ENCODE assay signal across 8 cellular contexts in genomic region chr11:129750343-129751292, GRCh38.
DNase-seq lines count a peak whose midpoint lies in the region; ATAC-seq and TF ChIP-seq lines count a peak whose summit lies in the region.

No MANE protein-coding gene starts in this region.

- no peak for TF ChIP-seq EP300 in SK-N-SH (IDR thresholded peaks at IDR 0.05; ENCODE audit: borderline replicate concordance in 1 of 2, low read depth in 1 of 2, low read length in 1 of 2)
- TF ChIP-seq EP300 in upper lobe of left lung (IDR thresholded peaks at IDR 0.05): no peak

- H3F3A ChIP-seq in GM23248 (ENCODE audit: insufficient read depth): no peaks in the 10 kb centered on the region
- no peaks in the 10 kb centered on the region for H3F3A ChIP-seq in SK-N-SH (replicated peaks; ENCODE audit: insufficient read depth)

- H3K4me1 ChIP-seq in ES-I3 (ENCODE audit: insufficient read depth, low read length): no peaks in the 10 kb centered on the region
- H3K4me1 ChIP-seq in GM23248 (ENCODE audit: insufficient read depth): no peaks in the 10 kb centered on the region
- H3K4me1 ChIP-seq in SK-N-SH (ENCODE audit: control insufficient read depth in 1 of 2, insufficient read depth in 2 of 2, low read depth in 1 of 2, low read length in 1 of 2): peaks cover 0 to 3% of the 10 kb centered on the region in 2 experiments; a peak in 1 of 4 replicates
- peaks cover 6 to 12% of the 10 kb centered on the region in 2 experiments for H3K4me1 ChIP-seq in trophoblast cell (ENCODE audit: control insufficient read depth in 1 of 2, insufficient read depth in 2 of 2, low read length in 2 of 2)
- peaks cover 4 to 6% (median 5%) of the 10 kb centered on the region in 4 donors for H3K4me1 ChIP-seq in upper lobe of left lung

- no peak overlapping the region for H3K14ac ChIP-seq in trophoblast cell (ENCODE audit: low read length)

- H4K8ac ChIP-seq in trophoblast cell (ENCODE audit: low read depth, low read length): peak overlapping the region; percentile 0

- H4K20me1 ChIP-seq in GM23248 (ENCODE audit: insufficient read depth) (no peaks in the 10 kb centered on the region), SK-N-SH (ENCODE audit: insufficient read depth) (no peaks in the 10 kb centered on the region)

- H2BK120ac ChIP-seq in trophoblast cell (ENCODE audit: insufficient read depth, low read length, poor library complexity): peak overlapping the region; percentile 1

- no peaks in the 10 kb centered on the region for H3K79me2 ChIP-seq in GM23248 (ENCODE audit: insufficient read depth)
- H3K79me2 ChIP-seq in SK-N-SH (ENCODE audit: insufficient read depth): no peaks in the 10 kb centered on the region
- H3K79me2 ChIP-seq in trophoblast cell (ENCODE audit: control insufficient read depth, insufficient read depth, low read length, poor library complexity): peaks cover 3% of the 10 kb centered on the region

- no peak overlapping the region for H3K18ac ChIP-seq in trophoblast cell (ENCODE audit: low read length)

- POLR2A ChIA-PET in SK-N-SH (lab: Yijun Ruan, JAX): interaction anchor here (0.6 kb wide), 1 partner anchor 337 kb away, joined by 3 read pairs; no protein-coding TSS in a partner anchor

- 22 to 23% methylated on average over 57 of the region's 57 CpGs for WGBS in GM23248 (ENCODE audit: low coverage in 1 of 2, low lambda C conversion rate in 2 of 2, missing lambda C conversion rate in 2 of 2), 2 experiments
- 37% methylated on average over 28 of the region's 57 CpGs for WGBS in SK-N-SH (ENCODE audit: low lambda C conversion rate)
- no CpG with 5 or more reads among the region's 57 CpGs for WGBS in trophoblast cell (ENCODE audit: extremely low coverage, insufficient coverage, insufficient read length)
- WGBS in upper lobe of left lung, 2 donors: 19 to 40% methylated on average over 27 to 57 of the region's 57 CpGs

- H3K4me3 ChIP-seq in GM23248 (no peak overlapping the region), SK-N-SH (ENCODE audit: low read depth in 2 of 2, low read length in 1 of 2) (peak overlapping the region in 1 of 2 experiments; percentile 31; a peak in 1 of 4 replicates), trophoblast cell (ENCODE audit: low read depth, low read length) (no peak overlapping the region), upper lobe of left lung (peak overlapping the region in 3 of 4 donors; percentile 15 to 37 (median 33))

- H3K36me3 ChIP-seq in ES-I3 (ENCODE audit: insufficient read depth, low read length): no peaks in the 10 kb centered on the region
- no peaks in the 10 kb centered on the region for H3K36me3 ChIP-seq in GM23248 (ENCODE audit: low read depth)
- H3K36me3 ChIP-seq in SK-N-SH (replicated peaks in 1 of 2; ENCODE audit: control insufficient read depth in 1 of 2, insufficient read depth in 2 of 2, low read length in 1 of 2): no peaks in the 10 kb centered on the region
- no peaks in the 10 kb centered on the region for H3K36me3 ChIP-seq in trophoblast cell (ENCODE audit: control insufficient read depth in 1 of 2, insufficient read depth in 2 of 2, low read length in 2 of 2)
- H3K36me3 ChIP-seq in upper lobe of left lung: no peaks in the 10 kb centered on the region

- H3K23ac ChIP-seq in trophoblast cell (ENCODE audit: low read length): no peak overlapping the region

- in situ Hi-C loops in GM23248 (cut with MboI): no loop called here

- CTCF ChIA-PET in SK-N-SH (lab: Yijun Ruan, JAX): interaction anchor here (0.6 to 2.9 kb wide), 31 partner anchors 10 to 1860 kb away, joined by 3 to 23 read pairs (median 4); partner anchors contain the start of gene BARX2

- H2BK12ac ChIP-seq in trophoblast cell (ENCODE audit: low read length): no peak overlapping the region

- no peak overlapping the region for H4K12ac ChIP-seq in trophoblast cell (ENCODE audit: low read depth, low read length)

- H2BK5ac ChIP-seq in trophoblast cell (ENCODE audit: low read depth, low read length, poor library complexity): no peak overlapping the region

- H3K27me3 ChIP-seq in GM23248 (replicated peaks; ENCODE audit: insufficient read depth): peaks cover 61% of the 10 kb centered on the region
- peaks cover 24% of the 10 kb centered on the region for H3K27me3 ChIP-seq in SK-N-SH (ENCODE audit: insufficient read depth)
- no peaks in the 10 kb centered on the region for H3K27me3 ChIP-seq in trophoblast cell (ENCODE audit: insufficient read depth, low read length)
- H3K27me3 ChIP-seq in upper lobe of left lung: no peaks in the 10 kb centered on the region

- peak; percentile 82 for TF ChIP-seq RAD21 in SK-N-SH (IDR thresholded peaks at IDR 0.05; ENCODE audit: low read length)

- intact Hi-C loops in Right ventricle myocardium inferior (cut with DNase I): loop anchor here (2.0 kb wide), 1 partner anchor 386 kb away; no protein-coding TSS in a partner anchor

- H2AK5ac ChIP-seq in trophoblast cell (ENCODE audit: low read length): no peak overlapping the region

- no peaks in the 10 kb centered on the region for H3K9me3 ChIP-seq in ES-I3 (ENCODE audit: control insufficient read depth, insufficient read depth, low read length)
- no peaks in the 10 kb centered on the region for H3K9me3 ChIP-seq in GM23248 (ENCODE audit: low read depth)
- no peaks in the 10 kb centered on the region for H3K9me3 ChIP-seq in SK-N-SH
- H3K9me3 ChIP-seq in trophoblast cell (ENCODE audit: insufficient read depth, low read depth, low read length): no peaks in the 10 kb centered on the region
- no peaks in the 10 kb centered on the region for H3K9me3 ChIP-seq in upper lobe of left lung

- no peak for TF ChIP-seq POLR2A in upper lobe of left lung (IDR thresholded peaks at IDR 0.05)

- DNase-seq in GM23248 (peak; percentile 72), Kasumi-1 (lab: John Stamatoyannopoulos, UW) (peak; percentile 61 to 76), SK-N-SH (peak; percentile 82), Right ventricle myocardium inferior (ENCODE audit: missing footprints) (peak; percentile 86), trophoblast cell (peak; percentile 70 to 89), upper lobe of left lung (peak; percentile 78 to 95)
- DNase-seq in activated naive CD4-positive, alpha-beta T cell treated with anti-CD3 and anti-CD28 coated beads, Interleukin-2, amount 50 U/mL, for 16 hours: peak; percentile 78

- peak overlapping the region; percentile 49 for H3K4me2 ChIP-seq in GM23248 (ENCODE audit: unreplicated experiment)
- H3K4me2 ChIP-seq in SK-N-SH: peak overlapping the region; percentile 76
- peak overlapping the region; percentile 13 for H3K4me2 ChIP-seq in trophoblast cell (ENCODE audit: low read length)

- H3K27ac ChIP-seq in GM23248 (no peak overlapping the region), SK-N-SH (ENCODE audit: low read depth in 2 of 2, low read length in 1 of 2) (no peak overlapping the region), trophoblast cell (ENCODE audit: low read depth, low read length) (no peak overlapping the region), upper lobe of left lung (no peak overlapping the region)

- H3K9ac ChIP-seq in ES-I3 (ENCODE audit: low read depth, low read length) (peak overlapping the region; percentile 20; the same call in 1 of the 2 replicates), GM23248 (no peak overlapping the region), SK-N-SH (no peak overlapping the region), trophoblast cell (ENCODE audit: low read length) (no peak overlapping the region)

- peaks cover 12% of the 10 kb centered on the region for H3K79me1 ChIP-seq in trophoblast cell (ENCODE audit: low read length)

- H3K9me2 ChIP-seq in GM23248 (ENCODE audit: insufficient read depth) (no peaks in the 10 kb centered on the region), SK-N-SH (no peaks in the 10 kb centered on the region)

- TF ChIP-seq CTCF in SK-N-SH (IDR thresholded peaks at IDR 0.05) (peak; percentile 88), upper lobe of left lung (IDR thresholded peaks at IDR 0.05) (peak; percentile 94 to 100 (median 99))

- H2AFZ ChIP-seq in GM23248: no peak overlapping the region; the same call in 1 of the 2 replicates
- no peak overlapping the region for H2AFZ ChIP-seq in SK-N-SH (ENCODE audit: low read depth)
- peak overlapping the region; percentile 9 for H2AFZ ChIP-seq in trophoblast cell (ENCODE audit: insufficient read depth, low read length, poor library complexity)

- H3K4ac ChIP-seq in trophoblast cell (ENCODE audit: low read depth, low read length): no peak overlapping the region

- peak overlapping the region; percentile 0 for H4K91ac ChIP-seq in trophoblast cell (ENCODE audit: low read depth, low read length)

- ATAC-seq in Right ventricle myocardium inferior (peak; percentile 80), upper lobe of left lung (ENCODE audit: low FRiP score in 2 of 2) (peak; percentile 93 to 97)

TF ChIP-seq in SK-N-SH, 30 proteins besides CTCF, POLR2A, EP300 and RAD21:
- TF ChIP-seq CHD2 (IDR thresholded peaks at IDR 0.05; ENCODE audit: low read length, partially characterized antibody) (no peak), MAX (IDR thresholded peaks at IDR 0.05; ENCODE audit: low read depth) (peak; percentile 50; the same call in 1 of the 2 replicates), SIN3A (IDR thresholded peaks at IDR 0.05; ENCODE audit: borderline replicate concordance, low read depth, low read length) (no peak), SMC3 (IDR thresholded peaks at IDR 0.05; ENCODE audit: low read depth, low read length) (peak; percentile 97), NRF1 (IDR thresholded peaks at IDR 0.05; ENCODE audit: low read depth, low read length) (peak; percentile 10; the same call in 1 of the 2 replicates)

Comparison
In these comparisons a context has a peak if more than half of its experiments do, and no peak if none do; other contexts are left out.
1. H3K4me2 ChIP-seq: peak in every context shown above with its lines; median percentile 76 in SK-N-SH; 49 in GM23248; 13 in trophoblast cell.
2. H3K4me3 ChIP-seq: peak in upper lobe of left lung (3 of 4); none in GM23248 (single experiment) and trophoblast cell (single experiment).
3. Peak in every context shown above with its lines, with median percentiles within 50 percentile points of each other: DNase-seq.